Comparison of ENCODE assay signal across 10 cellular contexts in the genomic region with DNA sequence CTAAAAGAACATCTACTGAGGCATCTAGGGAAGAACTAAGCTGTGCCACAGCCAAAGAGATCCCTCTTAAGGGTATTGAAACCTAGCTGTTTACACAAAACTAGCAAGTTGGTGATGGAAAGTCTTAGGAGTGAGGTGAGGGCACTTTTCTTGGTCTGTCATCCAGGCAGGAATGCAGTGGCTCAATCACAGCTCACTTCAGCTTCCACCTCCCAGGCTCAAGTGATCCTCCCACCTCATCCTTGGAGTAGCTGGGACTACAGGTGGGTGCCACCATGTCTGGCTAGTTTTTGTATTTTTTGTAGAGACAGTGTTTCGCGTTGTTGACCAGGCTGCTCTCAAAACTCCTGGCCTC. TPM values are rescaled to one million over a fixed set of nuclear protein-coding genes. Genes with fewer than 3 reads are reported as not detected.
A peak's percentile ranks its signal among the peaks of the same experiment; 100 is the strongest.
DNase-seq lines count a peak whose midpoint lies in the region; ATAC-seq and TF ChIP-seq lines count a peak whose summit lies in the region.
"Had no signal": no experiment of that assay in that cellular context is flagged by ENCODE, and none has a peak within 500 bp of the region (broad histone marks: within the 10 kb centered on the region; RNA-seq: fewer than 3 reads in every experiment).

No MANE protein-coding gene starts in this region.

- H3K4me1 ChIP-seq in heart left ventricle (peaks cover 3 to 72% (median 40%) of the 10 kb centered on the region in 12 donors), breast epithelium (peaks cover 0 to 5% of the 10 kb centered on the region in 2 donors), muscle layer of duodenum (ENCODE audit: control insufficient read depth in 1 of 2, insufficient read depth in 2 of 2, low read length in 2 of 2) (peaks cover 12 to 33% of the 10 kb centered on the region in 2 donors), PC-9 (replicated peaks; ENCODE audit: insufficient read depth) (no peaks in the 10 kb centered on the region)

- peak overlapping the region in 9 of 12 donors; percentile 77 to 93 (median 87) for H3K4me3 ChIP-seq in heart left ventricle
- H3K4me3 ChIP-seq in breast epithelium = peak overlapping the region; percentile 78 to 97 (median 93)
- peak overlapping the region; percentile 79 to 89 for H3K4me3 ChIP-seq in muscle layer of duodenum (ENCODE audit: low read depth in 1 of 2, low read length in 2 of 2)
- no peak overlapping the region for H3K4me3 ChIP-seq in PC-9

- H3K27me3 ChIP-seq in heart left ventricle = no peaks in the 10 kb centered on the region
- H3K27me3 ChIP-seq in breast epithelium = no peaks in the 10 kb centered on the region
- H3K27me3 ChIP-seq in muscle layer of duodenum (ENCODE audit: low read depth, low read length) = no peaks in the 10 kb centered on the region
- H3K27me3 ChIP-seq in PC-9 (ENCODE audit: insufficient read depth, low read depth) = no peaks in the 10 kb centered on the region

- peak overlapping the region in 10 of 12 donors; percentile 89 to 98 (median 94) for H3K27ac ChIP-seq in heart left ventricle
- peak overlapping the region; percentile 91 to 96 for H3K27ac ChIP-seq in breast epithelium
- H3K27ac ChIP-seq in muscle layer of duodenum (ENCODE audit: low read length) = peak overlapping the region; percentile 97
- H3K27ac ChIP-seq in PC-9 = no peak overlapping the region

- no peak for TF ChIP-seq POLR2A in heart left ventricle (IDR thresholded peaks at IDR 0.05)
- TF ChIP-seq POLR2A in breast epithelium (IDR thresholded peaks at IDR 0.05) = no peak

- WGBS in heart left ventricle, 4 donors = 56 to 63% (median 61%) methylated on average over 2 of the region's 2 CpGs

- CTCF ChIA-PET in PC-9 (lab: Charles Lee) = interaction anchor here (0.8 kb wide), 1 partner anchor 22 kb away, joined by 3 read pairs; no protein-coding TSS in a partner anchor

- no peaks in the 10 kb centered on the region for H3K9me2 ChIP-seq in PC-9 (ENCODE audit: insufficient read depth)

- H3K9me3 ChIP-seq in heart left ventricle = no peaks in the 10 kb centered on the region
- H3K9me3 ChIP-seq in breast epithelium = no peaks in the 10 kb centered on the region
- H3K9me3 ChIP-seq in muscle layer of duodenum (ENCODE audit: control insufficient read depth in 1 of 2, low read length in 2 of 2) = no peaks in the 10 kb centered on the region
- no peaks in the 10 kb centered on the region for H3K9me3 ChIP-seq in PC-9 (ENCODE audit: insufficient read depth, low read depth)

- H3K4me2 ChIP-seq in PC-9 = no peak overlapping the region

- POLR2A ChIA-PET in PC-9 (lab: Charles Lee; ENCODE audit: unreplicated experiment) = no interaction called here

- no TSS peak for BruUV-seq in PC-9 (replicated peaks; lab: Mats Ljungman, UMichigan)

- H3F3A ChIP-seq in PC-9 (ENCODE audit: insufficient read depth, low read depth) = no peaks in the 10 kb centered on the region; the same call in 1 of the 2 replicates

- peaks cover 0 to 53% (median 45%) of the 10 kb centered on the region in 9 donors for H3K36me3 ChIP-seq in heart left ventricle
- no peaks in the 10 kb centered on the region for H3K36me3 ChIP-seq in breast epithelium
- H3K36me3 ChIP-seq in muscle layer of duodenum (ENCODE audit: control insufficient read depth in 1 of 2, insufficient read depth in 2 of 2, low read length in 2 of 2) = peaks cover 13 to 34% of the 10 kb centered on the region in 2 donors
- no peaks in the 10 kb centered on the region for H3K36me3 ChIP-seq in PC-9 (ENCODE audit: low read depth)

- H3K79me2 ChIP-seq in PC-9 (ENCODE audit: low read depth) = no peaks in the 10 kb centered on the region

- no peak overlapping the region for H2AFZ ChIP-seq in PC-9

- intact Hi-C loops in heart left ventricle (cut with DNase I) = loop anchor here in 1 of 10 donors (5.0 kb wide), 1 partner anchor 60 kb away; no protein-coding TSS in a partner anchor
- intact Hi-C loops in Right ventricle myocardium inferior (cut with DNase I) = loop anchor here (5.0 kb wide), 2 partner anchors 55 to 70 kb away; no protein-coding TSS in a partner anchor
- intact Hi-C loops in breast epithelium (cut with DNase I; ENCODE audit: low total_unique reads) = loop anchor here (5.0 kb wide), 1 partner anchor 1130 kb away; the partner anchor contains the start of gene ZNF687
- intact Hi-C loops in PC-9 (cut with micrococcal nuclease; ENCODE audit: unreplicated experiment) = no loop called here

- DNase-seq in heart left ventricle = no peak
- no peak for DNase-seq in Right ventricle myocardium inferior (ENCODE audit: missing footprints)
- DNase-seq in breast epithelium (ENCODE audit: low spot score in 2 of 2) = no peak
- peak; percentile 34 for DNase-seq in ureter (ENCODE audit: low spot score)
- no peak for DNase-seq in PC-9
- DNase-seq in CD1c-positive myeloid dendritic cell (ENCODE audit: extremely low spot score) = no peak
- DNase-seq: DMS 273 treated with DMSO at 0.1 percent for 48 hours, NCI-H524 had no signal

- ATAC-seq in heart left ventricle (no peak), Right ventricle myocardium inferior (no peak), GM18511 (IDR thresholded peaks at IDR 0.05; ENCODE audit: unreplicated experiment) (no peak)

- TF ChIP-seq CTCF in heart left ventricle (IDR thresholded peaks at IDR 0.05) = no peak
- no peak for TF ChIP-seq CTCF in breast epithelium (IDR thresholded peaks at IDR 0.05)
- TF ChIP-seq CTCF in PC-9 (conservative IDR thresholded peaks at IDR 0.05) = no peak

- H4K20me1 ChIP-seq in PC-9 (ENCODE audit: insufficient read depth) = no peaks in the 10 kb centered on the region

RNA-seq across cellular contexts. Expression of gene PLEKHO1, which starts 2.4 kb away (rescaled TPM):
- total RNA-seq in heart left ventricle = 100 to 1,000 TPM in 2 of 9 donors, 10 to 100 TPM in 7; 46.8 to 152 (median 67.6) TPM
- polyA plus RNA-seq in heart left ventricle = 100 to 1,000 TPM; 184 to 200 TPM
- 53.2 TPM for total RNA-seq in Right ventricle myocardium inferior
- total RNA-seq in breast epithelium = 10 to 100 TPM; 20.8 to 58.0 (median 27.5) TPM
- total RNA-seq in ureter = 28.9 TPM
- total RNA-seq in PC-9 (2021) = 1.3 and 2.2 TPM in 2 replicates
